In genomic region chr1:64469614-64469976, GRCh38 we compare ENCODE assay signal across 8 cellular contexts. TPM values are rescaled to one million over a fixed set of nuclear protein-coding genes. Genes with fewer than 3 reads are reported as not detected.
DNase-seq lines count a peak whose midpoint lies in the region; ATAC-seq and TF ChIP-seq lines count a peak whose summit lies in the region.

No MANE protein-coding gene starts in this region.

- H3K36me3 ChIP-seq in PC-9 (ENCODE audit: low read depth) = no peaks in the 10 kb centered on the region
- H3K36me3 ChIP-seq in osteoblast (ENCODE audit: insufficient read depth, low read length) = no peaks in the 10 kb centered on the region

- no peaks in the 10 kb centered on the region for H3F3A ChIP-seq in PC-9 (ENCODE audit: insufficient read depth, low read depth)

- H2AFZ ChIP-seq in PC-9 (peak overlapping the region; percentile 92), osteoblast (ENCODE audit: low read length) (peak overlapping the region; percentile 85)

- TF ChIP-seq CTCF in PC-9 (conservative IDR thresholded peaks at IDR 0.05) = no peak
- no peak for TF ChIP-seq CTCF in osteoblast (IDR thresholded peaks at IDR 0.05; ENCODE audit: extremely low read depth, low read depth, low read length)

- peak overlapping the region; percentile 86 for H3K4me3 ChIP-seq in PC-9
- H3K4me3 ChIP-seq in osteoblast (ENCODE audit: insufficient read depth, low read length) = peak overlapping the region; percentile 83

- ATAC-seq in GM19035 (IDR thresholded peaks at IDR 0.05; ENCODE audit: unreplicated experiment) = peak; percentile 1
- ATAC-seq in esophagus mucosa = peak; percentile 74

- H3K4me2 ChIP-seq in PC-9 (peak overlapping the region; percentile 79), osteoblast (ENCODE audit: insufficient read depth, low read length) (peak overlapping the region; percentile 89)

- H3K27ac ChIP-seq in PC-9 (no peak overlapping the region), osteoblast (ENCODE audit: low read depth, low read length) (no peak overlapping the region)

- DNase-seq in PC-9 = no peak
- DNase-seq in osteoblast (ENCODE audit: insufficient read length, low spot score, missing footprints) = peak; percentile 85
- DNase-seq in COLO829 (ENCODE audit: low spot score) = no peak
- DNase-seq in SKM-1 treated with dmso at 0.1 percent for 144 hours (lab: John Stamatoyannopoulos, UW; ENCODE audit: unreplicated experiment) = no peak
- no peak for DNase-seq in stimulated activated CD4-positive, alpha-beta T cell treated with anti-CD3 and anti-CD28 coated beads, Interleukin-4, amount 100 ng/mL, for 1 hour
- no peak for DNase-seq in NCI-H1092 (lab: John Stamatoyannopoulos, UW)

- peaks cover 14% of the 10 kb centered on the region for H3K4me1 ChIP-seq in PC-9 (replicated peaks; ENCODE audit: insufficient read depth)
- no peaks in the 10 kb centered on the region for H3K4me1 ChIP-seq in osteoblast (ENCODE audit: insufficient read depth, low read length)

- H3K27me3 ChIP-seq in PC-9 (ENCODE audit: insufficient read depth, low read depth) (no peaks in the 10 kb centered on the region; the same call in 1 of the 2 replicates), osteoblast (ENCODE audit: insufficient read depth, low read length) (peaks cover 29% of the 10 kb centered on the region)

- POLR2A ChIA-PET in PC-9 (lab: Charles Lee; ENCODE audit: unreplicated experiment) = no interaction called here

- no peaks in the 10 kb centered on the region for H4K20me1 ChIP-seq in PC-9 (ENCODE audit: insufficient read depth)
- H4K20me1 ChIP-seq in osteoblast (ENCODE audit: insufficient read depth, low read length) = peaks cover 3% of the 10 kb centered on the region

- H3K9me2 ChIP-seq in PC-9 (ENCODE audit: insufficient read depth) = no peaks in the 10 kb centered on the region

- H3K9me3 ChIP-seq in PC-9 (ENCODE audit: insufficient read depth, low read depth) (no peaks in the 10 kb centered on the region), osteoblast (ENCODE audit: low read depth, low read length) (no peaks in the 10 kb centered on the region)

- intact Hi-C loops in PC-9 (cut with micrococcal nuclease; ENCODE audit: unreplicated experiment) = loop anchor here (1.0 kb wide), 1 partner anchor 200 kb away; no protein-coding TSS in a partner anchor

- BruUV-seq in PC-9 (replicated peaks; lab: Mats Ljungman, UMichigan) = no TSS peak

- CTCF ChIA-PET in PC-9 (lab: Charles Lee) = no interaction called here

- H3K79me2 ChIP-seq in PC-9 (ENCODE audit: low read depth) (no peaks in the 10 kb centered on the region), osteoblast (ENCODE audit: insufficient read depth, low read length) (peaks cover 4% of the 10 kb centered on the region)

RNA-seq across cellular contexts. Expression of gene CACHD1, which starts 0.3 kb away (rescaled TPM):
- 3.1 and 3.8 TPM in 2 replicates for total RNA-seq in PC-9 (2021)
- total RNA-seq in esophagus mucosa = 2.8 TPM
- 5.1 and 6.8 TPM in 2 replicates for total RNA-seq in osteoblast
